ENCODE assay signal across 9 cellular contexts in genomic region chr6:32796848-32797776, GRCh38. TPM values are rescaled to one million over a fixed set of nuclear protein-coding genes. Genes with fewer than 3 reads are reported as not detected.
DNase-seq lines count a peak whose midpoint lies in the region; ATAC-seq lines count a peak whose summit lies in the region.
"Had no signal": no experiment of that assay in that cellular context is flagged by ENCODE, and none has a peak within 500 bp of the region (broad histone marks: within the 10 kb centered on the region; RNA-seq: fewer than 3 reads in every experiment).

No MANE protein-coding gene starts in this region.

- WGBS in GM23248 (ENCODE audit: low coverage in 1 of 2, low lambda C conversion rate in 2 of 2, missing lambda C conversion rate in 2 of 2), 2 experiments, result 4 to 5% methylated on average over 30 of the region's 30 CpGs

- H4K20me1 ChIP-seq in GM23248 (ENCODE audit: insufficient read depth), result no peaks in the 10 kb centered on the region

- no peak overlapping the region for H3K27ac ChIP-seq in GM23248

- peaks cover 41% of the 10 kb centered on the region for H3K27me3 ChIP-seq in GM23248 (replicated peaks; ENCODE audit: insufficient read depth)

- H3K79me2 ChIP-seq in GM23248 (ENCODE audit: insufficient read depth), result no peaks in the 10 kb centered on the region

- H3K9me3 ChIP-seq in GM23248 (ENCODE audit: low read depth), result no peaks in the 10 kb centered on the region

- no peak for ATAC-seq in HG02759 (IDR thresholded peaks at IDR 0.05; ENCODE audit: unreplicated experiment)

- no peaks in the 10 kb centered on the region for H3F3A ChIP-seq in GM23248 (ENCODE audit: insufficient read depth)

- H3K4me3 ChIP-seq in GM23248, result peak overlapping the region; percentile 67

- peak overlapping the region; percentile 93 for H3K4me2 ChIP-seq in GM23248 (ENCODE audit: unreplicated experiment)

- DNase-seq in Ammon's horn (ENCODE audit: low spot score) (peak; percentile 74), GM23248 (peak; percentile 74), NOMO-1 treated with DMSO at 0.1 percent for 48 hours (lab: John Stamatoyannopoulos, UW; ENCODE audit: unreplicated experiment) (peak; percentile 66), epidermal melanocyte (ENCODE audit: insufficient read length, low spot score) (peak; percentile 67), mucosa of gallbladder (ENCODE audit: low spot score) (peak; percentile 78)
- DNase-seq in activated CD8-positive, alpha-beta memory T cell treated with anti-CD3 and anti-CD28 coated beads, Interleukin-2, amount 50 U/mL, for 24 hours (ENCODE audit: extremely low read depth), result peak; percentile 58
- peak; percentile 54 to 75 for DNase-seq in stimulated activated CD8-positive, alpha-beta memory T cell treated with anti-CD3 and anti-CD28 coated beads, Interleukin-2, amount 100 ng/mL, for 48 hours (ENCODE audit: low read depth in 2 of 2)

- H3K36me3 ChIP-seq in GM23248 (ENCODE audit: low read depth), result no peaks in the 10 kb centered on the region

- in situ Hi-C loops in GM23248 (cut with MboI), result no loop called here

- no peaks in the 10 kb centered on the region for H3K4me1 ChIP-seq in GM23248 (ENCODE audit: insufficient read depth)

- peak overlapping the region; percentile 38; the same call in 1 of the 2 replicates for H3K9ac ChIP-seq in GM23248

- H3K9me2 ChIP-seq in GM23248 (ENCODE audit: insufficient read depth), result no peaks in the 10 kb centered on the region

- peak overlapping the region; percentile 92 for H2AFZ ChIP-seq in GM23248

RNA-seq across cellular contexts. Expression of gene HLA-DOB, which starts 19.7 kb away (rescaled TPM):
- not detected in 2 replicates for total RNA-seq in GM23248 (2014; rRNA removed; shearing (Covaris generic))
- polyA plus RNA-seq in GM23248 (2016; fragmentation: Nextera tagmentation; extraction: Ambion mirVana), result not detected in 2 replicates
- 0.69 TPM for total RNA-seq in mucosa of gallbladder

RNA-seq across cellular contexts. Expression of gene HLA-DQB2, which starts 33.8 kb away (rescaled TPM):
- total RNA-seq in GM23248 (2014; rRNA removed; shearing (Covaris generic)), result not detected in 2 replicates
- polyA plus RNA-seq in GM23248 (2016; fragmentation: Nextera tagmentation; extraction: Ambion mirVana), result not detected in 2 replicates
- total RNA-seq in mucosa of gallbladder, result 4.0 TPM
- total RNA-seq: HT1080 had no signal

RNA-seq across cellular contexts. Expression of gene TAP2, which starts 41.4 kb away (rescaled TPM):
- 2.2 and 5.4 TPM in 2 replicates for total RNA-seq in GM23248 (2014; rRNA removed; shearing (Covaris generic))
- polyA plus RNA-seq in GM23248 (2016; fragmentation: Nextera tagmentation; extraction: Ambion mirVana), result 4.6 and 5.1 TPM in 2 replicates
- 40.4 TPM for total RNA-seq in mucosa of gallbladder

RNA-seq across cellular contexts. Expression of gene PSMB8, which starts 46.7 kb away (rescaled TPM):
- 21.6 and 27.2 TPM in 2 replicates for total RNA-seq in GM23248 (2014; rRNA removed; shearing (Covaris generic))
- polyA plus RNA-seq in GM23248 (2016; fragmentation: Nextera tagmentation; extraction: Ambion mirVana), result 33.5 and 36.0 TPM in 2 replicates
- 73.7 TPM for total RNA-seq in mucosa of gallbladder

RNA-seq across cellular contexts. Expression of gene HLA-DQA2, which starts 55.9 kb away (rescaled TPM):
- not detected in 2 replicates for total RNA-seq in GM23248 (2014; rRNA removed; shearing (Covaris generic))
- polyA plus RNA-seq in GM23248 (2016; fragmentation: Nextera tagmentation; extraction: Ambion mirVana), result not detected in 2 replicates
- 2.4 TPM for total RNA-seq in mucosa of gallbladder
- total RNA-seq: HT1080 had no signal
